In genomic region chr7:26188291-26188999, GRCh38 we compare ENCODE assay signal across 10 cellular contexts. TPM values are rescaled to one million over a fixed set of nuclear protein-coding genes. Genes with fewer than 3 reads are reported as not detected.
DNase-seq lines count a peak whose midpoint lies in the region; ATAC-seq, FAIRE-seq and TF ChIP-seq lines count a peak whose summit lies in the region.
"Had no signal": no experiment of that assay in that cellular context is flagged by ENCODE, and none has a peak within 500 bp of the region (broad histone marks: within the 10 kb centered on the region; RNA-seq: fewer than 3 reads in every experiment).

No MANE protein-coding gene starts in this region.

- no peak overlapping the region for H3K14ac ChIP-seq in H1 (ENCODE audit: insufficient read length)

- no peak overlapping the region for H2BK20ac ChIP-seq in H1 (ENCODE audit: low read length)

- no peak for TF ChIP-seq EP300 in H1 (IDR thresholded peaks at IDR 0.05; ENCODE audit: borderline replicate concordance in 1 of 2, low read depth in 2 of 2, low read length in 2 of 2)

- TF ChIP-seq CTCF in 22Rv1 (IDR thresholded peaks at IDR 0.05) (no peak), DOHH2 (IDR thresholded peaks at IDR 0.05; ENCODE audit: low read depth, low read length, poor library complexity, severe bottlenecking) (peak; percentile 15), OCI-LY7 (conservative IDR thresholded peaks at IDR 0.05; ENCODE audit: low read length) (no peak), H1 (IDR thresholded peaks at IDR 0.05; ENCODE audit: control extremely low read depth in 1 of 3, insufficient read depth in 1 of 3, low read depth in 1 of 3, low read length in 3 of 3) (peak in 1 of 3 experiments; percentile 20; a peak in 1 of 4 replicates), right atrium auricular region (IDR thresholded peaks at IDR 0.05) (no peak)

- no peak overlapping the region for H2BK5ac ChIP-seq in H1 (ENCODE audit: low read depth, low read length)

- no peak overlapping the region; the same call in 1 of the 2 replicates for H3K4me2 ChIP-seq in DOHH2 (ENCODE audit: low read length)
- no peak overlapping the region for H3K4me2 ChIP-seq in OCI-LY7 (ENCODE audit: low read length)
- no peak overlapping the region for H3K4me2 ChIP-seq in H1 (ENCODE audit: insufficient read depth in 1 of 2, low read depth in 2 of 2, low read length in 2 of 2)

- H3K56ac ChIP-seq in H1 (replicated peaks; ENCODE audit: insufficient read length, low read depth, low read length), result no peak overlapping the region

- H3K9me3 ChIP-seq in DOHH2 (ENCODE audit: control insufficient read depth, insufficient read depth, low read length) (no peaks in the 10 kb centered on the region), OCI-LY7 (ENCODE audit: low read length) (no peaks in the 10 kb centered on the region), H1 (ENCODE audit: insufficient read depth in 2 of 2, low read depth in 1 of 2, low read length in 1 of 2) (no peaks in the 10 kb centered on the region), right atrium auricular region (no peaks in the 10 kb centered on the region)

- peaks cover 32% of the 10 kb centered on the region for H4K20me1 ChIP-seq in DOHH2 (ENCODE audit: control insufficient read depth, insufficient read depth, low read depth, low read length)
- peaks cover 45% of the 10 kb centered on the region for H4K20me1 ChIP-seq in OCI-LY7 (ENCODE audit: insufficient read depth, low read length)
- H4K20me1 ChIP-seq in H1 (replicated peaks in 1 of 2; ENCODE audit: control insufficient read depth in 1 of 2, insufficient read depth in 2 of 2, low read length in 2 of 2), result peaks cover 17 to 20% of the 10 kb centered on the region in 2 experiments

- H2AFZ ChIP-seq in OCI-LY7 (ENCODE audit: low read length), result no peak overlapping the region
- H2AFZ ChIP-seq in H1 (ENCODE audit: low read length), result no peak overlapping the region

- no peak overlapping the region for H2BK120ac ChIP-seq in H1 (replicated peaks; ENCODE audit: low read depth, low read length)

- CTCF ChIA-PET in OCI-LY7 (lab: Charles Lee; ENCODE audit: unreplicated experiment) (no interaction called here), H1 (lab: Charles Lee; ENCODE audit: partially characterized antibody) (interaction anchor here (0.8 to 5.6 kb wide), 12 partner anchors 9 to 296 kb away, joined by 3 to 30 read pairs (median 4); partner anchors contain the start of genes HNRNPA2B1 and NFE2L3)

- no peak overlapping the region for H4K91ac ChIP-seq in H1 (replicated peaks; ENCODE audit: insufficient read length, low read length)

- no peak overlapping the region for H3K4ac ChIP-seq in H1 (replicated peaks; ENCODE audit: insufficient read length, low read depth, low read length)

- H2BK15ac ChIP-seq in H1 (ENCODE audit: low read length), result no peak overlapping the region

- H3K4me3 ChIP-seq in DOHH2 (ENCODE audit: low read length) (no peak overlapping the region), OCI-LY7 (ENCODE audit: low read depth, low read length, poor library complexity, severe bottlenecking) (no peak overlapping the region), H1 (ENCODE audit: extremely low read depth in 1 of 4, insufficient read depth in 2 of 4, low read depth in 3 of 4, low read length in 4 of 4) (no peak overlapping the region), right atrium auricular region (no peak overlapping the region)

- no peak for ATAC-seq in HG02884 (IDR thresholded peaks at IDR 0.05; ENCODE audit: unreplicated experiment)

- 82% methylated on average over 8 of the region's 8 CpGs; no CpG with 5 or more reads in 1 of the 2 experiments for WGBS in H1 (ENCODE audit: extremely low coverage in 1 of 2, insufficient coverage in 1 of 2, insufficient read length in 1 of 2, insufficient replicate concordance in 2 of 2, low coverage in 1 of 2, low lambda C conversion rate in 2 of 2, missing lambda C conversion rate in 1 of 2), 2 experiments

- FAIRE-seq in H1 (lab: Jason Lieb, UNC) (no peak), frontal cortex (lab: Jason Lieb, UNC) (no peak)
- FAIRE-seq: colon, TTC549 had no signal

- H2AK5ac ChIP-seq in H1 (ENCODE audit: low read depth, low read length), result no peak overlapping the region

- no peak overlapping the region for H3K23ac ChIP-seq in H1 (ENCODE audit: insufficient read length)

- H3K27me3 ChIP-seq in DOHH2 (ENCODE audit: control insufficient read depth, low read length) (no peaks in the 10 kb centered on the region), H1 (replicated peaks in 1 of 4; ENCODE audit: control insufficient read depth in 3 of 4, extremely low read depth in 1 of 4, insufficient read depth in 3 of 4, low read length in 3 of 4) (no peaks in the 10 kb centered on the region), right atrium auricular region (no peaks in the 10 kb centered on the region)

- H3K18ac ChIP-seq in H1 (ENCODE audit: extremely low read depth, low read length), result no peak overlapping the region

- DNase-seq in OCI-LY7 (ENCODE audit: low spot score) (no peak), H1 (ENCODE audit: low read depth in 1 of 2, low spot score in 2 of 2) (no peak), right atrium auricular region (ENCODE audit: low spot score) (no peak), foreskin melanocyte (no peak), frontal cortex (ENCODE audit: low spot score in 2 of 2) (no peak)

- TF ChIP-seq POLR2A in H1 (IDR thresholded peaks at IDR 0.05; ENCODE audit: control extremely low read depth in 1 of 2, low read depth in 2 of 2, low read length in 2 of 2), result peak; percentile 85 to 94

- H3K27ac ChIP-seq in 22Rv1 (peak overlapping the region; percentile 55), DOHH2 (ENCODE audit: low read depth, low read length) (peak overlapping the region; percentile 56), OCI-LY7 (ENCODE audit: low read depth, low read length, poor library complexity, severe bottlenecking) (peak overlapping the region; percentile 60), H1 (ENCODE audit: low read depth, low read length) (peak overlapping the region; percentile 13), right atrium auricular region (no peak overlapping the region)

- peaks cover 100% of the 10 kb centered on the region for H3F3A ChIP-seq in DOHH2 (ENCODE audit: control insufficient read depth, insufficient read depth)

- no peak overlapping the region for H4K5ac ChIP-seq in H1 (ENCODE audit: insufficient read length, low read depth, low read length)

- no peaks in the 10 kb centered on the region for H3K23me2 ChIP-seq in H1 (ENCODE audit: low read depth, low read length)

- no peak overlapping the region for H2BK12ac ChIP-seq in H1 (ENCODE audit: low read depth, low read length)

- no peaks in the 10 kb centered on the region for H3K9me2 ChIP-seq in DOHH2 (replicated peaks; ENCODE audit: control insufficient read depth, low read length)
- H3K9me2 ChIP-seq in OCI-LY7 (ENCODE audit: insufficient read depth, low read length), result no peaks in the 10 kb centered on the region

- BruUV-seq in OCI-LY7 (replicated peaks; lab: Mats Ljungman, UMichigan), result no TSS peak

- POLR2A ChIA-PET in OCI-LY7 (lab: Charles Lee), result interaction anchor here (0.7 to 2.8 kb wide), 9 partner anchors 8 to 90 kb away, joined by 3 to 26 read pairs (median 4); partner anchors contain the start of genes CBX3, HNRNPA2B1 and NFE2L3
- POLR2A ChIA-PET in H1 (lab: Charles Lee; ENCODE audit: partially characterized antibody), result interaction anchor here (0.6 to 17.3 kb wide), 57 partner anchors 9 to 296 kb away, joined by 3 to 578 read pairs (median 5); partner anchors contain the start of genes CBX3, HNRNPA2B1, NFE2L3 and SNX10

- TF ChIP-seq RAD21 in H1 (IDR thresholded peaks at IDR 0.05 in 1 of 2, conservative IDR thresholded peaks at IDR 0.05 in 1 of 2; ENCODE audit: low read depth in 2 of 2, low read length in 2 of 2), result peak; percentile 4 to 30; a peak in 2 of 4 replicates

- no peak overlapping the region for H4K8ac ChIP-seq in H1 (ENCODE audit: extremely low read depth, insufficient read depth, low read length)

- intact Hi-C loops in OCI-LY7 (cut with micrococcal nuclease; ENCODE audit: unreplicated experiment), result loop anchor here (5.0 kb wide), 1 partner anchor 296 kb away; no protein-coding TSS in a partner anchor

- H3K4me1 ChIP-seq in DOHH2 (ENCODE audit: control insufficient read depth, low read length) (peaks cover 30% of the 10 kb centered on the region), OCI-LY7 (ENCODE audit: insufficient read depth, low read length, poor library complexity, severe bottlenecking) (peaks cover 34% of the 10 kb centered on the region), H1 (replicated peaks in 1 of 4; ENCODE audit: control insufficient read depth in 3 of 4, insufficient read depth in 4 of 4, low read length in 3 of 4) (no peaks in the 10 kb centered on the region), right atrium auricular region (peaks cover 0 to 21% of the 10 kb centered on the region in 2 donors)

- H3K79me2 ChIP-seq in DOHH2 (ENCODE audit: control insufficient read depth, low read length) (peaks cover 20% of the 10 kb centered on the region), OCI-LY7 (ENCODE audit: insufficient read depth, low read depth, low read length) (peaks cover 44% of the 10 kb centered on the region), H1 (ENCODE audit: control insufficient read depth in 1 of 2, insufficient read depth in 2 of 2, low read length in 2 of 2) (peaks cover 0 to 18% of the 10 kb centered on the region in 2 experiments; a peak in 2 of 4 replicates)

- peaks cover 89% of the 10 kb centered on the region for H3K36me3 ChIP-seq in DOHH2 (ENCODE audit: control insufficient read depth, low read length)
- peaks cover 95% of the 10 kb centered on the region for H3K36me3 ChIP-seq in OCI-LY7 (ENCODE audit: insufficient read depth, low read length)
- H3K36me3 ChIP-seq in H1 (ENCODE audit: control insufficient read depth in 2 of 4, insufficient read depth in 4 of 4, low read length in 3 of 4), result peaks cover 34 to 60% (median 50%) of the 10 kb centered on the region in 4 experiments
- peaks cover 75% of the 10 kb centered on the region for H3K36me3 ChIP-seq in right atrium auricular region

- H3K79me1 ChIP-seq in H1 (ENCODE audit: low read depth, low read length), result no peaks in the 10 kb centered on the region

- 0 out of 7 replicates have a peak overlapping the region, but pooled peaks of 1 of the 4 experiments have one; percentile 1 for H3K9ac ChIP-seq in H1 (replicated peaks in 1 of 4; ENCODE audit: extremely low read depth in 1 of 4, low read depth in 3 of 4, low read length in 3 of 4)

RNA-seq across cellular contexts. Expression of gene HNRNPA2B1, which starts 12.1 kb away (rescaled TPM):
- 258 and 406 TPM in 2 replicates for total RNA-seq in OCI-LY7 (2014; rRNA removed; shearing (Covaris generic))
- total RNA-seq in OCI-LY7 (2022) (1,014 and 1,090 TPM in 2 replicates), right atrium auricular region (100 to 1,000 TPM; 124 to 160 TPM), frontal cortex (135 TPM)
- total RNA-seq in H1 (2021; fragmentation: NEBNext Ultra II Directional; extraction: Animal tissue kit (Norgen Biotek cat#: 25700)), result 1,232 and 1,255 TPM in 2 replicates
- polyA plus RNA-seq in H1 (2011; rRNA removed), result 194 and 276 TPM in 2 replicates
- 827 TPM for polyA plus RNA-seq in H1 (2011; cell fraction: cytosol; rRNA removed)
- 197 TPM for polyA plus RNA-seq in H1 (2011; cell fraction: nucleus; rRNA removed)
- 1,566 to 1,828 TPM (median 1,703 TPM) in 4 replicates for polyA plus RNA-seq in H1 (2012, experiment 1 of 2)
- polyA plus RNA-seq in H1 (2012, experiment 2 of 2), result 307 TPM
- 749 TPM for polyA plus RNA-seq in H1 (2013, experiment 1 of 2)
- polyA plus RNA-seq in H1 (2013, experiment 2 of 2), result 693 TPM
- polyA minus RNA-seq in H1 (2011; rRNA and poly(A)+ RNA removed), result 157 and 166 TPM in 2 replicates
- polyA minus RNA-seq in H1 (2011; cell fraction: cytosol; rRNA and poly(A)+ RNA removed), result 245 TPM
- polyA minus RNA-seq in H1 (2011; cell fraction: nucleus; rRNA and poly(A)+ RNA removed), result 224 TPM

RNA-seq across cellular contexts. Expression of gene CBX3, which starts 13.1 kb away (rescaled TPM):
- 252 and 259 TPM in 2 replicates for total RNA-seq in OCI-LY7 (2014; rRNA removed; shearing (Covaris generic))
- total RNA-seq in OCI-LY7 (2022) (350 and 364 TPM in 2 replicates), right atrium auricular region (10 to 100 TPM; 37.9 to 43.3 TPM), frontal cortex (183 TPM)
- 252 and 258 TPM in 2 replicates for total RNA-seq in H1 (2021; fragmentation: NEBNext Ultra II Directional; extraction: Animal tissue kit (Norgen Biotek cat#: 25700))
- 48.7 and 71.3 TPM in 2 replicates for polyA plus RNA-seq in H1 (2011; rRNA removed)
- 108 TPM for polyA plus RNA-seq in H1 (2011; cell fraction: cytosol; rRNA removed)
- polyA plus RNA-seq in H1 (2011; cell fraction: nucleus; rRNA removed), result 30.8 TPM
- polyA plus RNA-seq in H1 (2012, experiment 1 of 2), result 126 to 242 TPM (median 134 TPM) in 4 replicates
- polyA plus RNA-seq in H1 (2012, experiment 2 of 2), result 21.1 TPM
- polyA plus RNA-seq in H1 (2013, experiment 1 of 2), result 208 TPM
- polyA plus RNA-seq in H1 (2013, experiment 2 of 2), result 214 TPM
- polyA minus RNA-seq in H1 (2011; rRNA and poly(A)+ RNA removed), result 30.5 and 38.3 TPM in 2 replicates
- 47.8 TPM for polyA minus RNA-seq in H1 (2011; cell fraction: cytosol; rRNA and poly(A)+ RNA removed)
- 130 TPM for polyA minus RNA-seq in H1 (2011; cell fraction: nucleus; rRNA and poly(A)+ RNA removed)

RNA-seq across cellular contexts. Expression of gene NFE2L3, which starts 36.4 kb away (rescaled TPM):
- 10.7 and 13.3 TPM in 2 replicates for total RNA-seq in OCI-LY7 (2014; rRNA removed; shearing (Covaris generic))
- total RNA-seq in OCI-LY7 (2022), result 12.3 and 12.6 TPM in 2 replicates
- total RNA-seq in H1 (2021; fragmentation: NEBNext Ultra II Directional; extraction: Animal tissue kit (Norgen Biotek cat#: 25700)), result 62.6 and 64.9 TPM in 2 replicates
- 27.6 and 76.5 TPM in 2 replicates for polyA plus RNA-seq in H1 (2011; rRNA removed)
- 39.6 TPM for polyA plus RNA-seq in H1 (2011; cell fraction: cytosol; rRNA removed)
- polyA plus RNA-seq in H1 (2011; cell fraction: nucleus; rRNA removed), result 19.2 TPM
- polyA plus RNA-seq in H1 (2012, experiment 1 of 2), result 35.5 to 56.0 TPM (median 45.7 TPM) in 4 replicates
- 14.2 TPM for polyA plus RNA-seq in H1 (2012, experiment 2 of 2)
- 169 TPM for polyA plus RNA-seq in H1 (2013, experiment 1 of 2)
- 181 TPM for polyA plus RNA-seq in H1 (2013, experiment 2 of 2)
- 35.9 and 101 TPM in 2 replicates for polyA minus RNA-seq in H1 (2011; rRNA and poly(A)+ RNA removed)
- 22.8 TPM for polyA minus RNA-seq in H1 (2011; cell fraction: cytosol; rRNA and poly(A)+ RNA removed)
- polyA minus RNA-seq in H1 (2011; cell fraction: nucleus; rRNA and poly(A)+ RNA removed), result 35.1 TPM
- 1 to 10 TPM in 1 of 2 donors, under 1 TPM in 1; 0.63 to 1.8 TPM for total RNA-seq in right atrium auricular region
- total RNA-seq in frontal cortex, result 9.8 TPM

Comparison
In these comparisons a context has a peak if more than half of its experiments do, and no peak if none do; other contexts are left out.
1. H3K27ac ChIP-seq: peak in 22Rv1 (single experiment), DOHH2 (single experiment), OCI-LY7 (single experiment) and H1 (single experiment); none in right atrium auricular region (0 of 2).